8 cellular contexts compared by ENCODE assay signal in genomic region chr2:237693281-237694039, GRCh38.
DNase-seq lines count a peak whose midpoint lies in the region; ATAC-seq and TF ChIP-seq lines count a peak whose summit lies in the region.

No MANE protein-coding gene starts in this region.

- H3K27ac Mint-ChIP-seq in T-helper 17 cell = peak overlapping the region; percentile 99

- H3K27me3 ChIP-seq in BJ (ENCODE audit: control insufficient read depth, insufficient read depth, low read length) = no peaks in the 10 kb centered on the region
- no peaks in the 10 kb centered on the region for H3K27me3 ChIP-seq in HL-60 (ENCODE audit: insufficient read depth, poor library complexity, severe bottlenecking)
- H3K27me3 ChIP-seq in esophagus squamous epithelium = no peaks in the 10 kb centered on the region
- H3K27me3 ChIP-seq in prostate gland (replicated peaks; ENCODE audit: insufficient read depth) = no peaks in the 10 kb centered on the region

- peak overlapping the region; percentile 99 for H3K4me3 Mint-ChIP-seq in T-helper 17 cell

- no peaks in the 10 kb centered on the region for H3K27me3 Mint-ChIP-seq in T-helper 17 cell

- H3K4me1 Mint-ChIP-seq in T-helper 17 cell = peaks cover 71% of the 10 kb centered on the region

- H3K27ac ChIP-seq in HL-60 (replicated peaks) (peak overlapping the region; percentile 87), esophagus squamous epithelium (peak overlapping the region; percentile 97 to 99 (median 99)), prostate gland (peak overlapping the region; percentile 91 to 97)

- peaks cover 70 to 87% (median 75%) of the 10 kb centered on the region in 3 donors for H3K4me1 ChIP-seq in esophagus squamous epithelium
- peaks cover 33% of the 10 kb centered on the region for H3K4me1 ChIP-seq in prostate gland (replicated peaks)

- 6 to 17% methylated on average over 6 of the region's 6 CpGs for WGBS in esophagus squamous epithelium, 2 donors
- 33% methylated on average over 6 of the region's 6 CpGs for WGBS in prostate gland

- TF ChIP-seq CTCF in BJ (IDR thresholded peaks at IDR 0.05; ENCODE audit: insufficient read depth, low read depth, low read length) (no peak), HL-60 (IDR thresholded peaks at IDR 0.05; ENCODE audit: insufficient read depth, low read length) (no peak), esophagus squamous epithelium (IDR thresholded peaks at IDR 0.05) (no peak), prostate gland (IDR thresholded peaks at IDR 0.05) (no peak)

- TF ChIP-seq POLR2A in esophagus squamous epithelium (IDR thresholded peaks at IDR 0.05) (peak in 3 of 4 donors; percentile 32 to 65 (median 44)), prostate gland (IDR thresholded peaks at IDR 0.05) (no peak)

- H3K36me3 Mint-ChIP-seq in T-helper 17 cell (ENCODE audit: low read depth) = peaks cover 8% of the 10 kb centered on the region

- POLR2A ChIA-PET in BJ (lab: Charles Lee) = no interaction called here

- CTCF ChIA-PET in BJ (lab: Yijun Ruan, JAX) = interaction anchor here (0.6 to 2.7 kb wide), 4 partner anchors 9 to 121 kb away, joined by 3 to 9 read pairs (median 6); no protein-coding TSS in a partner anchor

- ATAC-seq in T-helper 17 cell (no peak), GM18502 (IDR thresholded peaks at IDR 0.05; ENCODE audit: poor library complexity, unreplicated experiment) (no peak)

- H3K36me3 ChIP-seq in BJ (ENCODE audit: control insufficient read depth, insufficient read depth, low read length) = no peaks in the 10 kb centered on the region
- H3K36me3 ChIP-seq in esophagus squamous epithelium = no peaks in the 10 kb centered on the region
- no peaks in the 10 kb centered on the region for H3K36me3 ChIP-seq in prostate gland

- H3K9me3 ChIP-seq in T-helper 17 cell (ENCODE audit: control insufficient read depth, low read length, poor library complexity, severe bottlenecking) = no peaks in the 10 kb centered on the region
- no peaks in the 10 kb centered on the region for H3K9me3 ChIP-seq in esophagus squamous epithelium
- H3K9me3 ChIP-seq in prostate gland = no peaks in the 10 kb centered on the region

- peak overlapping the region; percentile 83 for H3K4me3 ChIP-seq in BJ (ENCODE audit: low read depth, low read length)
- H3K4me3 ChIP-seq in HL-60 (replicated peaks; ENCODE audit: insufficient read depth, low read length) = peak overlapping the region; percentile 89
- peak overlapping the region; percentile 85 to 95 (median 92) for H3K4me3 ChIP-seq in esophagus squamous epithelium
- H3K4me3 ChIP-seq in prostate gland = peak overlapping the region; percentile 70 to 98

- no peak for DNase-seq in BJ (ENCODE audit: low read depth)
- DNase-seq in HL-60 (ENCODE audit: low read depth in 1 of 2, low spot score in 1 of 2) = no peak
- DNase-seq in T-helper 17 cell = no peak
- DNase-seq in esophagus squamous epithelium (lab: John Stamatoyannopoulos, UW) = no peak
- DNase-seq in prostate gland (ENCODE audit: low spot score) = no peak
- no peak for DNase-seq in medulla oblongata (ENCODE audit: extremely low spot score)
- DNase-seq in cerebellar cortex (ENCODE audit: low spot score) = no peak

- intact Hi-C loops in esophagus squamous epithelium (cut with DNase I) (no loop called here), prostate gland (cut with DNase I) (loop anchor here (5.0 kb wide), 1 partner anchor 44 kb away; no protein-coding TSS in a partner anchor)
